In genomic region chr9:70589571-70590263, GRCh38 we compare ENCODE assay signal across 11 cellular contexts.
DNase-seq lines count a peak whose midpoint lies in the region; ATAC-seq, FAIRE-seq and TF ChIP-seq lines count a peak whose summit lies in the region.
"Had no signal": no experiment of that assay in that cellular context is flagged by ENCODE, and none has a peak within 500 bp of the region (broad histone marks: within the 10 kb centered on the region; RNA-seq: fewer than 3 reads in every experiment).

No MANE protein-coding gene starts in this region.

- no peaks in the 10 kb centered on the region for H3K79me2 ChIP-seq in ACC112 (ENCODE audit: control insufficient read depth, insufficient read depth, low read length, unreplicated experiment)

- H3K4me3 ChIP-seq in ACC112 (ENCODE audit: low read depth, low read length) (peak overlapping the region; percentile 41), foreskin fibroblast (ENCODE audit: low read depth in 1 of 2, low read length in 2 of 2) (peak overlapping the region in 1 of 2 donors; percentile 5), pancreas (no peak overlapping the region)
- H3K4me3 ChIP-seq: A549 had no signal

- H3K27ac ChIP-seq in ACC112 (ENCODE audit: low read depth, low read length) (peak overlapping the region; percentile 99), pancreas (no peak overlapping the region)
- H3K27ac ChIP-seq: A549 had no signal

- FAIRE-seq in pancreas (lab: Jason Lieb, UNC) = peak; percentile 63
- FAIRE-seq: A549 had no signal

- H3K9me3 ChIP-seq in pancreas = no peaks in the 10 kb centered on the region
- H3K9me3 ChIP-seq: A549 had no signal

- WGBS in pancreas, 2 donors = 51 to 54% methylated on average over 7 of the region's 7 CpGs

- no peaks in the 10 kb centered on the region for H3K36me3 ChIP-seq in ACC112 (ENCODE audit: insufficient read depth, low read length)
- H3K36me3 ChIP-seq in pancreas = no peaks in the 10 kb centered on the region

- peaks cover 56% of the 10 kb centered on the region for H3K4me1 ChIP-seq in ACC112 (ENCODE audit: control insufficient read depth, insufficient read depth, low read length, unreplicated experiment)
- H3K4me1 ChIP-seq in pancreas = peaks cover 0 to 4% (median 0%) of the 10 kb centered on the region in 3 donors
- H3K4me1 ChIP-seq: A549 had no signal

- TF ChIP-seq CTCF in foreskin fibroblast (IDR thresholded peaks at IDR 0.05; ENCODE audit: low read depth, low read length) (no peak), pancreas (IDR thresholded peaks at IDR 0.05) (no peak)

- H2AFZ ChIP-seq in ACC112 (ENCODE audit: low read length, unreplicated experiment) = peak overlapping the region; percentile 52

- intact Hi-C loops in pancreas (cut with DNase I) = loop anchor here in 2 of 3 donors (10.0 kb wide), 2 partner anchors 95 to 165 kb away; no protein-coding TSS in a partner anchor

- ATAC-seq in pancreas = peak in 3 of 4 donors; percentile 48 to 67 (median 59)
- no peak for ATAC-seq in GM19452 (IDR thresholded peaks at IDR 0.05; ENCODE audit: unreplicated experiment)
- ATAC-seq: A549 had no signal

- H3K27me3 ChIP-seq in ACC112 (ENCODE audit: insufficient read depth, low read length) (no peaks in the 10 kb centered on the region), pancreas (no peaks in the 10 kb centered on the region)

- DNase-seq in amniotic epithelial cell (ENCODE audit: low read depth) = peak; percentile 89
- DNase-seq in foreskin fibroblast = peak; percentile 76 to 84
- no peak for DNase-seq in pancreas
- no peak for DNase-seq in activated CD4-positive, alpha-beta T cell treated with anti-CD3 and anti-CD28 coated beads for 4 hours
- DNase-seq in LoVo (ENCODE audit: low spot score) = no peak
- no peak for DNase-seq in NCI-H510A treated with DMSO at 0.1 percent for 48 hours (lab: John Stamatoyannopoulos, UW)
- DNase-seq: KBM-7, NCI-H446 treated with DMSO at 0.1 percent for 48 hours had no signal

Comparison
In these comparisons a context has a peak if more than half of its experiments do, and no peak if none do; other contexts are left out.
1. DNase-seq: peak in amniotic epithelial cell (single experiment) and foreskin fibroblast (2 of 2); none in pancreas (0 of 6), activated CD4-positive, alpha-beta T cell treated with anti-CD3 and anti-CD28 coated beads for 4 hours (0 of 2), LoVo (single experiment) and NCI-H510A treated with DMSO at 0.1 percent for 48 hours (single experiment).